Comparison of ENCODE assay signal across 8 cellular contexts in genomic region chrX:150361070-150361776, GRCh38. TPM values are rescaled to one million over a fixed set of nuclear protein-coding genes. Genes with fewer than 3 reads are reported as not detected.
DNase-seq lines count a peak whose midpoint lies in the region; ATAC-seq and TF ChIP-seq lines count a peak whose summit lies in the region.

No MANE protein-coding gene starts in this region.

- TF ChIP-seq CTCF in RWPE2 (IDR thresholded peaks at IDR 0.05; ENCODE audit: poor library complexity, severe bottlenecking) (peak; percentile 6), dorsolateral prefrontal cortex (IDR thresholded peaks at IDR 0.05 in 54 of 56, conservative IDR thresholded peaks at IDR 0.05 in 2 of 56; ENCODE audit: low read depth in 1 of 56, partially characterized antibody in 56 of 56) (no peak)

- CTCF ChIA-PET in CD8-positive, alpha-beta memory T cell (lab: Charles Lee) = interaction anchor here (1.5 to 2.3 kb wide), 3 partner anchors 8 to 421 kb away, joined by 3 to 8 read pairs (median 4); no protein-coding TSS in a partner anchor

- H3K4me3 Mint-ChIP-seq in CD8-positive, alpha-beta memory T cell = peak overlapping the region; percentile 88 to 96 (median 89)
- H3K4me3 Mint-ChIP-seq in natural killer cell treated with Interleukin-12 subunit alpha and Interleukin-12 subunit beta and Interleukin-15 and Interleukin-18, amount 100 ng/mL, for 72 hours = peak overlapping the region; percentile 94

- peaks cover 0 to 7% of the 10 kb centered on the region in 2 donors for H3K27me3 Mint-ChIP-seq in CD8-positive, alpha-beta memory T cell
- H3K27me3 Mint-ChIP-seq in natural killer cell treated with Interleukin-12 subunit alpha and Interleukin-12 subunit beta and Interleukin-15 and Interleukin-18, amount 100 ng/mL, for 72 hours = peaks cover 20 to 21% of the 10 kb centered on the region in 2 donors

- H3K36me3 ChIP-seq in CD8-positive, alpha-beta memory T cell (ENCODE audit: insufficient read depth, low read length) = no peaks in the 10 kb centered on the region
- H3K36me3 ChIP-seq in RWPE2 (ENCODE audit: low read depth) (no peaks in the 10 kb centered on the region), HAP-1 (replicated peaks) (no peaks in the 10 kb centered on the region)

- ATAC-seq in RWPE2 (ENCODE audit: low read depth) (no peak), HG03521 (IDR thresholded peaks at IDR 0.05; ENCODE audit: unreplicated experiment) (no peak), HG02938 (IDR thresholded peaks at IDR 0.05; ENCODE audit: unreplicated experiment) (no peak)
- peak in 1 of 2 donors; percentile 26 for ATAC-seq in natural killer cell treated with Interleukin-12 subunit alpha and Interleukin-12 subunit beta and Interleukin-15 and Interleukin-18, amount 100 ng/mL, for 72 hours

- no peaks in the 10 kb centered on the region for H3K9me3 Mint-ChIP-seq in CD8-positive, alpha-beta memory T cell
- H3K9me3 Mint-ChIP-seq in natural killer cell treated with Interleukin-12 subunit alpha and Interleukin-12 subunit beta and Interleukin-15 and Interleukin-18, amount 100 ng/mL, for 72 hours = no peaks in the 10 kb centered on the region

- in situ Hi-C loops in HAP-1 (cut with MboI; ENCODE audit: low sequenced_read_pairs) = loop anchor here (25.0 kb wide), 1 partner anchor 399 kb away; no protein-coding TSS in a partner anchor

- no peak overlapping the region for H3K27ac ChIP-seq in CD8-positive, alpha-beta memory T cell (ENCODE audit: low read depth, low read length)
- H3K27ac ChIP-seq in RWPE2 (ENCODE audit: poor library complexity, severe bottlenecking) (no peak overlapping the region), dorsolateral prefrontal cortex (peak overlapping the region in 4 of 59 donors; percentile 28 to 75 (median 50))

- peak overlapping the region; percentile 50 for H3K4me3 ChIP-seq in CD8-positive, alpha-beta memory T cell (ENCODE audit: low read length)
- H3K4me3 ChIP-seq in RWPE2 (ENCODE audit: severe bottlenecking) (peak overlapping the region; percentile 38), dorsolateral prefrontal cortex (peak overlapping the region; percentile 45 to 77 (median 64)), HAP-1 (no peak overlapping the region)

- peak overlapping the region in 5 of 8 donors; percentile 3 to 95 (median 50) for H3K27ac Mint-ChIP-seq in CD8-positive, alpha-beta memory T cell
- no peak overlapping the region for H3K27ac Mint-ChIP-seq in natural killer cell treated with Interleukin-12 subunit alpha and Interleukin-12 subunit beta and Interleukin-15 and Interleukin-18, amount 100 ng/mL, for 72 hours

- H3K36me3 Mint-ChIP-seq in CD8-positive, alpha-beta memory T cell = peaks cover 0 to 3% (median 0%) of the 10 kb centered on the region in 3 donors
- no peaks in the 10 kb centered on the region for H3K36me3 Mint-ChIP-seq in natural killer cell treated with Interleukin-12 subunit alpha and Interleukin-12 subunit beta and Interleukin-15 and Interleukin-18, amount 100 ng/mL, for 72 hours

- no peaks in the 10 kb centered on the region for H3K9me3 ChIP-seq in CD8-positive, alpha-beta memory T cell (ENCODE audit: low read length)
- H3K9me3 ChIP-seq in RWPE2 (ENCODE audit: severe bottlenecking) = no peaks in the 10 kb centered on the region
- no peaks in the 10 kb centered on the region for H3K9me3 ChIP-seq in HAP-1

- no peaks in the 10 kb centered on the region for H3K27me3 ChIP-seq in CD8-positive, alpha-beta memory T cell (ENCODE audit: insufficient read depth, low read length, poor library complexity, severe bottlenecking)
- H3K27me3 ChIP-seq in RWPE2 (ENCODE audit: insufficient read depth, poor library complexity, severe bottlenecking) (peaks cover 16% of the 10 kb centered on the region), dorsolateral prefrontal cortex (peaks cover 0 to 81% (median 9%) of the 10 kb centered on the region in 45 donors), HAP-1 (ENCODE audit: low read depth) (no peaks in the 10 kb centered on the region)

- POLR2A ChIA-PET in CD8-positive, alpha-beta memory T cell (lab: Charles Lee) = no interaction called here

- H3K4me1 Mint-ChIP-seq in CD8-positive, alpha-beta memory T cell = peaks cover 12 to 17% (median 15%) of the 10 kb centered on the region in 3 donors
- peaks cover 13 to 18% of the 10 kb centered on the region in 2 donors for H3K4me1 Mint-ChIP-seq in natural killer cell treated with Interleukin-12 subunit alpha and Interleukin-12 subunit beta and Interleukin-15 and Interleukin-18, amount 100 ng/mL, for 72 hours (ENCODE audit: low read depth in 2 of 2)

- no peaks in the 10 kb centered on the region for H3K4me1 ChIP-seq in CD8-positive, alpha-beta memory T cell (ENCODE audit: insufficient read depth, low read length)
- H3K4me1 ChIP-seq in RWPE2 (ENCODE audit: insufficient read depth, poor library complexity, severe bottlenecking) (no peaks in the 10 kb centered on the region), HAP-1 (peaks cover 2% of the 10 kb centered on the region)

- DNase-seq in CD8-positive, alpha-beta memory T cell = peak in 3 of 5 donors; percentile 16 to 52 (median 32)
- no peak for DNase-seq in RWPE2 (ENCODE audit: low spot score)
- peak in 2 of 10 donors; percentile 10 to 42 for DNase-seq in dorsolateral prefrontal cortex
- DNase-seq in natural killer cell treated with Interleukin-12 subunit alpha and Interleukin-12 subunit beta and Interleukin-15 and Interleukin-18, amount 100 ng/mL, for 72 hours (ENCODE audit: low spot score) = peak; percentile 62
- no peak for DNase-seq in HAP-1 (ENCODE audit: low spot score in 2 of 2)
- no peak for DNase-seq in OCI-M2 (lab: John Stamatoyannopoulos, UW; ENCODE audit: unreplicated experiment)

- intact Hi-C loops in dorsolateral prefrontal cortex (cut with DNase I) = loop anchor here (5.0 to 10.0 kb wide), 6 partner anchors 126 to 424 kb away; partner anchors contain the start of genes MTMR1 (in 2 of the 2) and EOLA2 (in 1 of the 2)

RNA-seq across cellular contexts. Expression of gene MAMLD1, which starts 1.9 kb away (rescaled TPM):
- 1 to 10 TPM; 6.2 to 7.3 TPM for total RNA-seq in CD8-positive, alpha-beta memory T cell
- 1.8 TPM for polyA plus RNA-seq in CD8-positive, alpha-beta memory T cell
- total RNA-seq in dorsolateral prefrontal cortex = 10 to 100 TPM; 10.3 to 32.7 (median 18.7) TPM
- 1 to 10 TPM; 2.0 to 3.5 TPM for total RNA-seq in natural killer cell treated with Interleukin-12 subunit alpha and Interleukin-12 subunit beta and Interleukin-15 and Interleukin-18, amount 100 ng/mL, for 72 hours

Comparison
In these comparisons a context has a peak if more than half of its experiments do, and no peak if none do; other contexts are left out.
1. DNase-seq: peak in CD8-positive, alpha-beta memory T cell (3 of 5) and natural killer cell treated with Interleukin-12 subunit alpha and Interleukin-12 subunit beta and Interleukin-15 and Interleukin-18, amount 100 ng/mL, for 72 hours (single experiment); none in RWPE2 (single experiment), HAP-1 (0 of 2) and OCI-M2 (single experiment).
2. H3K27ac Mint-ChIP-seq: peak in CD8-positive, alpha-beta memory T cell (5 of 8); none in natural killer cell treated with Interleukin-12 subunit alpha and Interleukin-12 subunit beta and Interleukin-15 and Interleukin-18, amount 100 ng/mL, for 72 hours (0 of 2).